In the genomic region with DNA sequence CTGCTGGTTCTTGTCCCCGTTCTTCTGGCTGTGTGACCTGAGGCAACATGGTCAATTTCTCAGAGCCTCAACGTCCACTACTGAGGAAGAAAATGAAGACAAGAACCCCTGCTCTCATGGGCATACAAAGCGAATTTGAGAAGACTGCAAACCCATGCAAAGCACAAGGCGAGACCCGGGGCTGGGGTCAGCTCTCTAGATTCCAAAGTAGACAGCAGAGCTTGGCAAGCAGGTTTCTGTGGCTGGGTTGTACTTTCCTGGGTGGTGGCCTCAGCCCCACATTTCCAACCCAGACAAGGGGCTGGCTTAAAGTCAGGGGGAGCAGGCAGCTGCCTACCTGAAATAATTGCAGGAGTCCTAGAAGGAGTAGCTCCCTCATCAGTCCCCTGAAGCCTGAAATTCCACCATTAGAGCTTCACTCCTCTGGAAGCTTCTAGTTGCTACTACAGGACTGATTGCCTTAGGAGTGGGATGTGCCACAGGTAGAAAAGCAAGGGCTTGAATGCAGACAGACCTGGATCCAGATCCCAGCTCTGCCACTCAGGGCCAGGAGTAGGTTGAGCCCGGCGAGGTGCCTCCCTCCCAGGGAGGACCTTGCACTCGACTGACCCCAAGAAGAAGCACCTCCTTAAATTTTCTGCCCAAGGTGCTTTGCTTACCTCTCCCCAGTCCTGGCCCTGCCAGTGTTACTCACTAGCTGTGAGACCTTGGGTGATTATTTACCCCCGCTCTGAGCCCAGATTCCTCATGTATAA, we compare ENCODE assay signal across 17 cellular contexts.
DNase-seq lines count a peak whose midpoint lies in the region; ATAC-seq and TF ChIP-seq lines count a peak whose summit lies in the region.
"Had no signal": no experiment of that assay in that cellular context is flagged by ENCODE, and none has a peak within 500 bp of the region (broad histone marks: within the 10 kb centered on the region; RNA-seq: fewer than 3 reads in every experiment).

No MANE protein-coding gene starts in this region.

- no peak for TF ChIP-seq CTCF in spleen (IDR thresholded peaks at IDR 0.05 in 8 of 11, conservative IDR thresholded peaks at IDR 0.05 in 3 of 11)

- ATAC-seq in Right ventricle myocardium superior (ENCODE audit: poor library complexity) = no peak
- ATAC-seq: A549; CD8-positive, alpha-beta T cell had no signal

- no peak overlapping the region for H3K4me3 ChIP-seq in spleen
- H3K4me3 ChIP-seq: A549; BLaER1 treated with 17β-estradiol and CSF1 and Interleukin-3, amounts not matched to agents 10 nM and 100 nM had no signal

- H3K4me1 ChIP-seq in spleen = no peaks in the 10 kb centered on the region
- H3K4me1 ChIP-seq: A549, Caco-2 had no signal

- TF ChIP-seq POLR2A in spleen (IDR thresholded peaks at IDR 0.05) = no peak

- no peaks in the 10 kb centered on the region for H3K9me3 ChIP-seq in spleen
- H3K9me3 ChIP-seq: A549; BLaER1 treated with 17β-estradiol and CSF1 and Interleukin-3, amounts not matched to agents 10 nM and 100 nM; Caco-2 had no signal

- no peak overlapping the region for H3K27ac ChIP-seq in spleen
- H3K27ac ChIP-seq: 22Rv1; A549; BLaER1 treated with 17β-estradiol and CSF1 and Interleukin-3, amounts not matched to agents 10 nM and 100 nM; C4-2B had no signal

- WGBS in spleen, 5 donors = 80 to 88% (median 86%) methylated on average over 9 of the region's 9 CpGs

- peaks cover 0 to 36% (median 0%) of the 10 kb centered on the region in 7 donors for H3K27me3 ChIP-seq in spleen (replicated peaks in 1 of 7)
- H3K27me3 ChIP-seq: BLaER1 treated with 17β-estradiol and CSF1 and Interleukin-3, amounts not matched to agents 10 nM and 100 nM had no signal

- peak; percentile 39 for DNase-seq in activated effector memory CD4-positive, alpha-beta T cell treated with anti-CD3 and anti-CD28 coated beads, Interleukin-2, amount 50 U/mL, for 16 hours
- DNase-seq in activated effector memory CD4-positive, alpha-beta T cell treated with Interleukin-2 at 50 U/mL for 16 hours = no peak
- DNase-seq in cardiac septum (ENCODE audit: low spot score) (peak; percentile 63), Right ventricle myocardium superior (no peak), spleen (peak; percentile 29), DMS114 treated with DMSO at 0.1 percent for 48 hours (lab: John Stamatoyannopoulos, UW; ENCODE audit: unreplicated experiment) (no peak)
- DNase-seq: AML-193; Caco-2; Calu3; CD4-positive, alpha-beta T cell; CD8-positive, alpha-beta T cell; DMS79 treated with DMSO at 0.1 percent for 48 hours; GF-D8 had no signal

- no peaks in the 10 kb centered on the region for H3K36me3 ChIP-seq in spleen
- H3K36me3 ChIP-seq: BLaER1 treated with 17β-estradiol and CSF1 and Interleukin-3, amounts not matched to agents 10 nM and 100 nM had no signal

- intact Hi-C loops in cardiac septum (cut with DNase I) = no loop called here
- intact Hi-C loops in Right ventricle myocardium superior (cut with DNase I) = no loop called here
- intact Hi-C loops in spleen (cut with DNase I; ENCODE audit: low total_unique reads) = no loop called here

Comparison
In these comparisons a context has a peak if more than half of its experiments do, and no peak if none do; other contexts are left out.
1. DNase-seq: peak in activated effector memory CD4-positive, alpha-beta T cell treated with anti-CD3 and anti-CD28 coated beads, Interleukin-2, amount 50 U/mL, for 16 hours (single experiment), cardiac septum (single experiment) and spleen (single experiment); none in activated effector memory CD4-positive, alpha-beta T cell treated with Interleukin-2 at 50 U/mL for 16 hours (single experiment), Right ventricle myocardium superior (single experiment) and DMS114 treated with DMSO at 0.1 percent for 48 hours (single experiment).